In the genomic region with DNA sequence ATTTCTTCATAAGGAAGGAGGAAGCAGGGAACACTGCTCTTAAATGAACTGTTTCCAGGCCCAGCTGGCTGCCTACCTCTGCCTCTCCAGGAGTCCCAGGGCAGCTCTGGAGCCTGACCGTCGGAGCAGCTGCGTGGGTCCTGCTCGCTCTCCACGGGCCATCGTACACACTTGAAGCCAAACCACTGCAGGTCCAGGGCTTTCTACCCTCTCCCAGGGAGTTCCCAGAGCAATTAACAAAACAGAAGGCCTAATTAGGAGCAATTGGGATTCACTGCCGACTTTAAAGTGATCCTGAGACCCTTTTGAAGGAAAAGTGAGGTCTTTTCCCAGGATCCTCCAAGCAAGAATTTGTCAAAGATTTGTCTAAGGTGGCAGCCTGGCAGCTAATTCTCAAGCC, we compare ENCODE assay signal across 1 cellular context.
A peak's percentile ranks its signal among the peaks of the same experiment; 100 is the strongest.
TF ChIP-seq lines count a peak whose summit lies in the region.

No MANE protein-coding gene starts in this region.

TF ChIP-seq in WTC11, 78 proteins besides CTCF, POLR2A, EP300 and RAD21 (continued from another document):
- peak; percentile 54; the same call in 1 of the 2 replicates for TF ChIP-seq ZNF423 (CRISPR knock-in tag; IDR thresholded peaks at IDR 0.05)
- TF ChIP-seq PRRX2 (CRISPR knock-in tag; IDR thresholded peaks at IDR 0.05): no peak
- TF ChIP-seq, protein P1, sequence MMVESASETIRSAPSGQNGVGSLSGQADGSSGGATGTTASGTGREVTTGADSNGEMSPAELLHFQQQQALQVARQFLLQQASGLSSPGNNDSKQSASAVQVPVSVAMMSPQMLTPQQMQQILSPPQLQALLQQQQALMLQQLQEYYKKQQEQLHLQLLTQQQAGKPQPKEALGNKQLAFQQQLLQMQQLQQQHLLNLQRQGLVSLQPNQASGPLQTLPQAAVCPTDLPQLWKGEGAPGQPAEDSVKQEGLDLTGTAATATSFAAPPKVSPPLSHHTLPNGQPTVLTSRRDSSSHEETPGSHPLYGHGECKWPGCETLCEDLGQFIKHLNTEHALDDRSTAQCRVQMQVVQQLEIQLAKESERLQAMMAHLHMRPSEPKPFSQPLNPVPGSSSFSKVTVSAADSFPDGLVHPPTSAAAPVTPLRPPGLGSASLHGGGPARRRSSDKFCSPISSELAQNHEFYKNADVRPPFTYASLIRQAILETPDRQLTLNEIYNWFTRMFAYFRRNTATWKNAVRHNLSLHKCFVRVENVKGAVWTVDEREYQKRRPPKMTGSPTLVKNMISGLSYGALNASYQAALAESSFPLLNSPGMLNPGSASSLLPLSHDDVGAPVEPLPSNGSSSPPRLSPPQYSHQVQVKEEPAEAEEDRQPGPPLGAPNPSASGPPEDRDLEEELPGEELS (CRISPR knock-in tag; IDR thresholded peaks at IDR 0.05): 0 out of 2 replicates have a peak, but pooled peaks have one; percentile 11
- TF ChIP-seq ZNF219 (CRISPR knock-in tag; IDR thresholded peaks at IDR 0.05; ENCODE audit: borderline replicate concordance): 0 out of 2 replicates have a peak, but pooled peaks have one; percentile 26
- TF ChIP-seq TEAD1 (CRISPR knock-in tag; IDR thresholded peaks at IDR 0.05): peak; percentile 39; the same call in 1 of the 2 replicates
- no peak for TF ChIP-seq NR3C1 (CRISPR knock-in tag; conservative IDR thresholded peaks at IDR 0.05; ENCODE audit: low read depth)
